In the genomic region with DNA sequence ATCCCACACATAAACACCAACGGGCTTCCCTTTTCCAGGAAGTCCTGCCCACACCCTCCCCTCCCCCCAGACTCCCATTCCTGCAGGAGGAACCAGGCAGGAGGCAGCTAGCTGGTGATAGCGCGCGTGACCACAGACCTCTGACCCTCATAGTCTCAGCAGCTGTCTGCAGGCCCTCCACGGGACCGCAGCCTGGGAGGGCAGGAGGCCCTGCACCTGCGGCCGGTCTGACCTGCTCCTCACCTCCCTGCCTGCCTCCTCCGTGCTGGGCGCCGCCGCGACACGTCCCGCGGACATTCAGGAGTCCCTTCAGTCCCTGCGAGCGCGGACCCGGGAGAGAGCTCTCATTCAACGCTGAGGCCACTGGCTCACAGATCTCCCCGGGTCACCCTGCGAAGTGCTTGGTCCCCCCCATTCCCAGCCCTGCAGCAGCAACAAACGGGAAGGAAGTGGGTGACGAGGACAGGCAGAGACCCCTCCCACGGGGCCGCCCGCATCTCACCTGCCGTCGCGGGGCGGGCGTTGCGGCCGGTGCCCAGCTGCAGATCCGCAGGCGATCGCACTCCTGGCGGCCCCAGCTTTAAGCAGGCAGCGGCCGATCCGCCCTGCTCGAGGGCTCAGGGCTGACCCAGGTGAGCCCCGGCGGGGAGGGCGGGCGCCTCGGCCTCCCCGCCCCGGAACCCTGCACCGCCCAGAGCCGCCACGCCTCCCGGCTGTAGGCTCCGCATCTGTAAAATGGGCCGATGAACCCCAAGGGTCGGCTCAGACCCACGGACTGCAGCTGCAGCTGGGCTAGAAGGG, we compare ENCODE assay signal across 8 cellular contexts. TPM values are rescaled to one million over a fixed set of nuclear protein-coding genes. Genes with fewer than 3 reads are reported as not detected.
DNase-seq lines count a peak whose midpoint lies in the region; ATAC-seq and TF ChIP-seq lines count a peak whose summit lies in the region.

No MANE protein-coding gene starts in this region.

- no peaks in the 10 kb centered on the region for H3K9me3 Mint-ChIP-seq in activated CD4-positive, alpha-beta T cell treated with anti-CD3 and anti-CD28 coated beads, Interleukin-2, amount 10 ng/mL, durations not matched to agents 7 days and 5 days

- H3K9me3 ChIP-seq in esophagus squamous epithelium (no peaks in the 10 kb centered on the region), osteoblast (ENCODE audit: low read depth, low read length) (no peaks in the 10 kb centered on the region), PC-3 (ENCODE audit: low read length) (no peaks in the 10 kb centered on the region)

- no peaks in the 10 kb centered on the region for H3K9me2 ChIP-seq in PC-3 (replicated peaks; ENCODE audit: low read length)

- ATAC-seq in PC-3 (no peak), GM21786 (IDR thresholded peaks at IDR 0.05; ENCODE audit: unreplicated experiment) (no peak), HG03439 (IDR thresholded peaks at IDR 0.05; ENCODE audit: unreplicated experiment) (no peak)

- POLR2A ChIA-PET in activated CD4-positive, alpha-beta T cell treated with anti-CD3 and anti-CD28 coated beads, Interleukin-2, amount 10 ng/mL, durations not matched to agents 7 days and 5 days (lab: Charles Lee), result no interaction called here
- POLR2A ChIA-PET in PC-3 (lab: Charles Lee; ENCODE audit: unreplicated experiment), result no interaction called here

- TF ChIP-seq POLR2A in GM19099 (IDR thresholded peaks at IDR 0.05; ENCODE audit: extremely low read depth, insufficient read length, low read depth) (peak; percentile 49), esophagus squamous epithelium (IDR thresholded peaks at IDR 0.05) (peak in 1 of 4 donors; percentile 24)

- CTCF ChIA-PET in activated CD4-positive, alpha-beta T cell treated with anti-CD3 and anti-CD28 coated beads, Interleukin-2, amount 10 ng/mL, durations not matched to agents 7 days and 5 days (lab: Charles Lee), result interaction anchor here (0.8 to 2.5 kb wide), 6 partner anchors 9 to 96 kb away, joined by 3 to 10 read pairs (median 4); no protein-coding TSS in a partner anchor
- CTCF ChIA-PET in PC-3 (lab: Charles Lee), result no interaction called here

- no peaks in the 10 kb centered on the region for H3K79me2 ChIP-seq in osteoblast (ENCODE audit: insufficient read depth, low read length)
- H3K79me2 ChIP-seq in PC-3 (ENCODE audit: low read length), result no peaks in the 10 kb centered on the region

- H3K4me2 ChIP-seq in osteoblast (ENCODE audit: insufficient read depth, low read length) (peak overlapping the region; percentile 48), PC-3 (ENCODE audit: low read length) (no peak overlapping the region)

- peak; percentile 37 for DNase-seq in activated CD4-positive, alpha-beta T cell treated with anti-CD3 and anti-CD28 coated beads, Interleukin-2, amount 10 ng/mL, durations not matched to agents 7 days and 5 days
- DNase-seq in esophagus squamous epithelium (lab: John Stamatoyannopoulos, UW) (no peak), osteoblast (ENCODE audit: insufficient read length, low spot score, missing footprints) (peak; percentile 65), PC-3 (no peak), OCI-M2 (lab: John Stamatoyannopoulos, UW; ENCODE audit: unreplicated experiment) (no peak)

- H3K4me3 ChIP-seq in esophagus squamous epithelium (peak overlapping the region; percentile 38 to 63 (median 53)), osteoblast (ENCODE audit: insufficient read depth, low read length) (peak overlapping the region; percentile 39), PC-3 (ENCODE audit: low read length) (no peak overlapping the region)

- no peaks in the 10 kb centered on the region for H3F3A ChIP-seq in PC-3 (ENCODE audit: low read length, unreplicated experiment)

- peak overlapping the region; percentile 71 for H3K4me3 Mint-ChIP-seq in activated CD4-positive, alpha-beta T cell treated with anti-CD3 and anti-CD28 coated beads, Interleukin-2, amount 10 ng/mL, durations not matched to agents 7 days and 5 days

- no peak for TF ChIP-seq CTCF in esophagus squamous epithelium (IDR thresholded peaks at IDR 0.05)
- no peak for TF ChIP-seq CTCF in osteoblast (IDR thresholded peaks at IDR 0.05; ENCODE audit: extremely low read depth, low read depth, low read length)
- no peak for TF ChIP-seq CTCF in PC-3 (conservative IDR thresholded peaks at IDR 0.05; ENCODE audit: low read depth, low read length)

- H3K27me3 ChIP-seq in esophagus squamous epithelium (no peaks in the 10 kb centered on the region), osteoblast (ENCODE audit: insufficient read depth, low read length) (peaks cover 12% of the 10 kb centered on the region), PC-3 (ENCODE audit: low read length) (no peaks in the 10 kb centered on the region)

- intact Hi-C loops in esophagus squamous epithelium (cut with DNase I), result no loop called here
- intact Hi-C loops in PC-3 (cut with micrococcal nuclease), result no loop called here

- no TSS peak for BruUV-seq in PC-3 (replicated peaks; lab: Mats Ljungman, UMichigan)

- H3K4me1 Mint-ChIP-seq in activated CD4-positive, alpha-beta T cell treated with anti-CD3 and anti-CD28 coated beads, Interleukin-2, amount 10 ng/mL, durations not matched to agents 7 days and 5 days, result peaks cover 35% of the 10 kb centered on the region

- H4K20me1 ChIP-seq in osteoblast (ENCODE audit: insufficient read depth, low read length) (no peaks in the 10 kb centered on the region), PC-3 (ENCODE audit: low read length) (no peaks in the 10 kb centered on the region)

- H3K27ac ChIP-seq in esophagus squamous epithelium, result peak overlapping the region; percentile 22 to 72 (median 54)
- H3K27ac ChIP-seq in osteoblast (ENCODE audit: low read depth, low read length), result no peak overlapping the region
- no peak overlapping the region for H3K27ac ChIP-seq in PC-3 (ENCODE audit: low read length)

- WGBS in esophagus squamous epithelium, 2 donors, result 0% methylated on average over 1 of the region's 58 CpGs; no CpG with 5 or more reads in 1 of the 2 donors

- H3K27ac Mint-ChIP-seq in activated CD4-positive, alpha-beta T cell treated with anti-CD3 and anti-CD28 coated beads, Interleukin-2, amount 10 ng/mL, durations not matched to agents 7 days and 5 days, result peak overlapping the region; percentile 76

- no peak overlapping the region for H3K9ac ChIP-seq in PC-3 (ENCODE audit: low read length)

- peaks cover 2% of the 10 kb centered on the region for H3K36me3 Mint-ChIP-seq in activated CD4-positive, alpha-beta T cell treated with anti-CD3 and anti-CD28 coated beads, Interleukin-2, amount 10 ng/mL, durations not matched to agents 7 days and 5 days (ENCODE audit: low read depth)

- H3K4me1 ChIP-seq in esophagus squamous epithelium (peaks cover 12 to 50% (median 27%) of the 10 kb centered on the region in 3 donors), osteoblast (ENCODE audit: insufficient read depth, low read length) (peaks cover 9% of the 10 kb centered on the region), PC-3 (ENCODE audit: insufficient read depth, low read length) (no peaks in the 10 kb centered on the region)

- H3K36me3 ChIP-seq in esophagus squamous epithelium, result peaks cover 0 to 16% (median 7%) of the 10 kb centered on the region in 3 donors
- H3K36me3 ChIP-seq in osteoblast (ENCODE audit: insufficient read depth, low read length), result no peaks in the 10 kb centered on the region
- no peaks in the 10 kb centered on the region for H3K36me3 ChIP-seq in PC-3 (ENCODE audit: low read depth, low read length)

- H3K27me3 Mint-ChIP-seq in activated CD4-positive, alpha-beta T cell treated with anti-CD3 and anti-CD28 coated beads, Interleukin-2, amount 10 ng/mL, durations not matched to agents 7 days and 5 days, result no peaks in the 10 kb centered on the region

- peak overlapping the region; percentile 68 for H2AFZ ChIP-seq in osteoblast (ENCODE audit: low read length)
- H2AFZ ChIP-seq in PC-3 (ENCODE audit: low read length), result no peak overlapping the region

RNA-seq across cellular contexts. Expression of gene ACP5, which starts 1.1 kb away (rescaled TPM):
- total RNA-seq in activated CD4-positive, alpha-beta T cell treated with anti-CD3 and anti-CD28 coated beads, Interleukin-2, amount 10 ng/mL, durations not matched to agents 7 days and 5 days, result 10 to 100 TPM; 27.5 to 33.9 TPM
- total RNA-seq in esophagus squamous epithelium (10 to 100 TPM; 12.2 to 61.9 (median 33.0) TPM), osteoblast (0.59 and 2.5 TPM in 2 replicates), PC-3 (2014; rRNA removed) (not detected in 2 replicates)

RNA-seq across cellular contexts. Expression of gene ZNF627, which starts 18.7 kb away (rescaled TPM):
- total RNA-seq in activated CD4-positive, alpha-beta T cell treated with anti-CD3 and anti-CD28 coated beads, Interleukin-2, amount 10 ng/mL, durations not matched to agents 7 days and 5 days, result 1 to 10 TPM; 4.6 to 4.7 TPM
- total RNA-seq in esophagus squamous epithelium (1 to 10 TPM; 3.5 to 9.2 (median 6.5) TPM), osteoblast (18.9 and 20.3 TPM in 2 replicates), PC-3 (2014; rRNA removed) (8.5 and 14.2 TPM in 2 replicates)

RNA-seq across cellular contexts. Expression of gene ELOF1, which starts 19.5 kb away (rescaled TPM):
- 10 to 100 TPM; 52.2 to 53.9 TPM for total RNA-seq in activated CD4-positive, alpha-beta T cell treated with anti-CD3 and anti-CD28 coated beads, Interleukin-2, amount 10 ng/mL, durations not matched to agents 7 days and 5 days
- 10 to 100 TPM; 21.7 to 31.6 (median 28.6) TPM for total RNA-seq in esophagus squamous epithelium
- total RNA-seq in osteoblast, result 31.2 and 42.0 TPM in 2 replicates
- 91.9 and 105 TPM in 2 replicates for total RNA-seq in PC-3 (2014; rRNA removed)

RNA-seq across cellular contexts. Expression of gene CNN1, which starts 39.9 kb away (rescaled TPM):
- total RNA-seq in activated CD4-positive, alpha-beta T cell treated with anti-CD3 and anti-CD28 coated beads, Interleukin-2, amount 10 ng/mL, durations not matched to agents 7 days and 5 days, result not detected
- 100 to 1,000 TPM in 1 of 4 donors, 10 to 100 TPM in 3; 20.4 to 437 (median 45.0) TPM for total RNA-seq in esophagus squamous epithelium
- 7.1 and 9.8 TPM in 2 replicates for total RNA-seq in osteoblast
- total RNA-seq in PC-3 (2014; rRNA removed), result 0.77 TPM in 1 of 2 replicates, not detected in the other

RNA-seq across cellular contexts. Expression of gene ECSIT, which starts 49.6 kb away (rescaled TPM):
- total RNA-seq in activated CD4-positive, alpha-beta T cell treated with anti-CD3 and anti-CD28 coated beads, Interleukin-2, amount 10 ng/mL, durations not matched to agents 7 days and 5 days, result 10 to 100 TPM; 21.6 to 28.8 TPM
- total RNA-seq in esophagus squamous epithelium, result 10 to 100 TPM; 41.4 to 47.1 (median 43.1) TPM
- 36.9 and 37.1 TPM in 2 replicates for total RNA-seq in osteoblast
- 126 and 156 TPM in 2 replicates for total RNA-seq in PC-3 (2014; rRNA removed)

Comparison
In these comparisons a context has a peak if more than half of its experiments do, and no peak if none do; other contexts are left out.
1. DNase-seq: peak in activated CD4-positive, alpha-beta T cell treated with anti-CD3 and anti-CD28 coated beads, Interleukin-2, amount 10 ng/mL, durations not matched to agents 7 days and 5 days (single experiment) and osteoblast (single experiment); none in esophagus squamous epithelium (single experiment), PC-3 (single experiment) and OCI-M2 (single experiment).
2. H3K27ac ChIP-seq: peak in esophagus squamous epithelium (4 of 4); none in osteoblast (single experiment) and PC-3 (single experiment).